ENCODE assay signal across 1 cellular context in the genomic region with DNA sequence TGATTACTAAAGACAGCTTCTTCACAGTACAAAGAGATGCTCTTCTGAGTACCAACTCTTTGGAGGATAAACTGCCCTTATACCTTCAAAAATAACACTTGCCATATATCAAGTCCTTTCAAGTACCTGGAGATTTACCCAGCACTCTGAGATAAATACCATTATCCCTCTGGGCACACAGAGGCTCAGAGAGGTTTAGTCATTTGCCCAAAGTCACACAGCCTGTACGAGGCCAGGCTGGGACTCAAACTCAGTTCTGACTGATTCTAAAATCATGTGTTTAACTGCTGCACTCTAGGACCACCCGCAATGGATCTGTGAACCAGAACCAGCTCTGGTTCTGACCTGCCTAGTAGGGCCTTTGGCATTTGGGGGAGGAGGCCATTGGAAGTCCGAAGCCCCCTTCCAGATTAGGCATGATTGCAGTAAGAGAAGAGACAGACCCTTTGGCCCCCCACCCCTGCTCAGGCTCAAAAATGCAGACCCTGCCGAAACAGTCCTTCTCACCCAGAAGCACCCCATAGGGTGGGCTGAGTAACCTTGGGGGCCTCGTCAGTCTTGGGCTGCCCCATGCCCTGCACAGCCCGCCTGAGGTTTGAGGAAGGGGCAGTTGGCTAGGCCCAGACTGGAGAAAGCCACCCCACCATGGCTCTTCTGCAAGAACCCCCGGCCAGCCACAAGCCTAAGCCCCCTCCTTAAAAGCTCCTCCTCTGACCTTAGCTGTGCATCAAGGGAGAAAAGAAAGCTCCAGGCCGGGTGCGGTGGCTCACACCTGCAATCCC.
TF ChIP-seq lines count a peak whose summit lies in the region.

No MANE protein-coding gene starts in this region.

TF ChIP-seq in WTC11, 78 proteins besides CTCF, POLR2A, EP300 and RAD21 (continued from another document):
- no peak for TF ChIP-seq HMGXB4 (CRISPR knock-in tag; IDR thresholded peaks at IDR 0.05)
- TF ChIP-seq, protein P1, sequence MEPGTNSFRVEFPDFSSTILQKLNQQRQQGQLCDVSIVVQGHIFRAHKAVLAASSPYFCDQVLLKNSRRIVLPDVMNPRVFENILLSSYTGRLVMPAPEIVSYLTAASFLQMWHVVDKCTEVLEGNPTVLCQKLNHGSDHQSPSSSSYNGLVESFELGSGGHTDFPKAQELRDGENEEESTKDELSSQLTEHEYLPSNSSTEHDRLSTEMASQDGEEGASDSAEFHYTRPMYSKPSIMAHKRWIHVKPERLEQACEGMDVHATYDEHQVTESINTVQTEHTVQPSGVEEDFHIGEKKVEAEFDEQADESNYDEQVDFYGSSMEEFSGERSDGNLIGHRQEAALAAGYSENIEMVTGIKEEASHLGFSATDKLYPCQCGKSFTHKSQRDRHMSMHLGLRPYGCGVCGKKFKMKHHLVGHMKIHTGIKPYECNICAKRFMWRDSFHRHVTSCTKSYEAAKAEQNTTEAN (CRISPR knock-in tag; IDR thresholded peaks at IDR 0.05), result no peak
- TF ChIP-seq ZNF396 (CRISPR knock-in tag; IDR thresholded peaks at IDR 0.05; ENCODE audit: borderline replicate concordance), result no peak
- no peak for TF ChIP-seq ZNF263 (CRISPR knock-in tag; IDR thresholded peaks at IDR 0.05; ENCODE audit: low read depth)
- TF ChIP-seq PRRX2 (CRISPR knock-in tag; IDR thresholded peaks at IDR 0.05), result no peak
- TF ChIP-seq SOX15 (CRISPR knock-in tag; IDR thresholded peaks at IDR 0.05), result no peak
